Comparison of ENCODE assay signal across 2 cellular contexts in genomic region chr16:30372037-30372712, GRCh38.
TF ChIP-seq lines count a peak whose summit lies in the region.

No MANE protein-coding gene starts in this region.

TF ChIP-seq in IMR-90, 13 proteins besides CTCF, POLR2A, EP300 and RAD21:
- TF ChIP-seq FOS (IDR thresholded peaks at IDR 0.05; ENCODE audit: low read depth, low read length) (no peak), MAZ (IDR thresholded peaks at IDR 0.05; ENCODE audit: borderline replicate concordance, low read depth, low read length) (no peak), RCOR1 (IDR thresholded peaks at IDR 0.05; ENCODE audit: insufficient replicate concordance, low read length) (no peak)

TF ChIP-seq in GM12878, 131 proteins besides CTCF, POLR2A, EP300 and RAD21:
- TF ChIP-seq EGR1 (IDR thresholded peaks at IDR 0.05; ENCODE audit: borderline replicate concordance in 1 of 2, low read depth in 2 of 2, low read length in 2 of 2) (no peak), NR2C2 (IDR thresholded peaks at IDR 0.05; ENCODE audit: borderline replicate concordance, control insufficient read depth, insufficient read length, low read depth) (no peak), SIX5 (IDR thresholded peaks at IDR 0.05; ENCODE audit: low read depth, low read length, severe bottlenecking) (no peak), RCOR1 (conservative IDR thresholded peaks at IDR 0.05; ENCODE audit: low read depth, low read length) (no peak), RAD51 (IDR thresholded peaks at IDR 0.05) (no peak), BMI1 (IDR thresholded peaks at IDR 0.05; ENCODE audit: borderline replicate concordance) (no peak), ATF3 (IDR thresholded peaks at IDR 0.05; ENCODE audit: borderline replicate concordance, extremely low read depth, low read depth, low read length) (no peak), ZBTB4 (CRISPR knock-in tag; IDR thresholded peaks at IDR 0.05) (no peak), IRF4 (IDR thresholded peaks at IDR 0.05; ENCODE audit: low read depth, low read length) (no peak)
- TF ChIP-seq, protein P1, sequence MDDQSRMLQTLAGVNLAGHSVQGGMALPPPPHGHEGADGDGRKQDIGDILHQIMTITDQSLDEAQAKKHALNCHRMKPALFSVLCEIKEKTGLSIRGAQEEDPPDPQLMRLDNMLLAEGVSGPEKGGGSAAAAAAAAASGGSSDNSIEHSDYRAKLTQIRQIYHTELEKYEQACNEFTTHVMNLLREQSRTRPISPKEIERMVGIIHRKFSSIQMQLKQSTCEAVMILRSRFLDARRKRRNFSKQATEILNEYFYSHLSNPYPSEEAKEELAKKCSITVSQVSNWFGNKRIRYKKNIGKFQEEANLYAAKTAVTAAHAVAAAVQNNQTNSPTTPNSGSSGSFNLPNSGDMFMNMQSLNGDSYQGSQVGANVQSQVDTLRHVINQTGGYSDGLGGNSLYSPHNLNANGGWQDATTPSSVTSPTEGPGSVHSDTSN (IDR thresholded peaks at IDR 0.05; ENCODE audit: insufficient replicate concordance, low read depth, low read length) = no peak
